In genomic region chr9:133692364-133692985, GRCh38 we compare ENCODE assay signal across 19 cellular contexts. TPM values are rescaled to one million over a fixed set of nuclear protein-coding genes. Genes with fewer than 3 reads are reported as not detected.
DNase-seq lines count a peak whose midpoint lies in the region; ATAC-seq and TF ChIP-seq lines count a peak whose summit lies in the region.
"Had no signal": no experiment of that assay in that cellular context is flagged by ENCODE, and none has a peak within 500 bp of the region (broad histone marks: within the 10 kb centered on the region; RNA-seq: fewer than 3 reads in every experiment).

No MANE protein-coding gene starts in this region.

- peak overlapping the region; percentile 28 for H3K4ac ChIP-seq in neuronal stem cell (ENCODE audit: low read length)

- no CpG with 5 or more reads among the region's 25 CpGs for WGBS in neuronal stem cell (ENCODE audit: extremely low coverage in 2 of 2, insufficient read length in 2 of 2, insufficient replicate concordance in 1 of 2), 2 donors

- no peaks in the 10 kb centered on the region for H3K9me3 ChIP-seq in BE2C
- H3K9me3 ChIP-seq in T-helper 17 cell (ENCODE audit: control insufficient read depth, low read length, poor library complexity, severe bottlenecking), result no peaks in the 10 kb centered on the region
- H3K9me3 ChIP-seq in neuronal stem cell (replicated peaks in 1 of 2; ENCODE audit: control insufficient read depth in 2 of 2, insufficient read depth in 1 of 2, low read depth in 1 of 2, low read length in 2 of 2), result no peaks in the 10 kb centered on the region

- no peak overlapping the region for H2BK15ac ChIP-seq in neuronal stem cell (ENCODE audit: low read length)

- peak overlapping the region; percentile 19 for H3K27ac Mint-ChIP-seq in T-helper 17 cell
- no peak overlapping the region for H3K27ac Mint-ChIP-seq in glutamatergic neuron (ENCODE audit: unreplicated experiment)
- no peak overlapping the region for H3K27ac Mint-ChIP-seq in MCF 10A (ENCODE audit: low read depth, unreplicated experiment)

- H3K4me3 ChIP-seq in BE2C (ENCODE audit: low read depth, low read length) (no peak overlapping the region), neuronal stem cell (ENCODE audit: low read length in 2 of 2) (no peak overlapping the region)
- H3K4me3 ChIP-seq: GM12878, PC-9 had no signal

- peak overlapping the region; percentile 70 for H2AK5ac ChIP-seq in neuronal stem cell (ENCODE audit: low read depth, low read length)

- H3K36me3 ChIP-seq in BE2C, result peaks cover 3% of the 10 kb centered on the region; the same call in 1 of the 2 replicates
- no peaks in the 10 kb centered on the region for H3K36me3 ChIP-seq in neuronal stem cell (replicated peaks in 1 of 2; ENCODE audit: control insufficient read depth in 2 of 2, insufficient read depth in 2 of 2, low read length in 2 of 2)

- peaks cover 7% of the 10 kb centered on the region for H3K4me1 ChIP-seq in BE2C
- peaks cover 5 to 13% of the 10 kb centered on the region in 2 donors for H3K4me1 ChIP-seq in neuronal stem cell (ENCODE audit: control insufficient read depth in 2 of 2, insufficient read depth in 1 of 2, low read depth in 1 of 2, low read length in 2 of 2)

- peak overlapping the region; percentile 98 for H3K14ac ChIP-seq in neuronal stem cell (ENCODE audit: low read length)

- DNase-seq in BE2C (peak; percentile 8), T-helper 17 cell (no peak), glutamatergic neuron (peak; percentile 24), neuronal stem cell (ENCODE audit: low spot score) (no peak), inferior parietal cortex (ENCODE audit: extremely low spot score) (no peak), MCF 10A (ENCODE audit: unreplicated experiment) (no peak)
- no peak for DNase-seq in stimulated activated CD4-positive, alpha-beta T cell treated with anti-CD3 and anti-CD28 coated beads, Interleukin-4, amount 100 ng/mL, for 4 hours
- DNase-seq: Calu3, KG1, NCI-H1092 treated with DMSO at 0.1 percent for 48 hours, NCI-H1694 treated with DMSO at 0.1 percent for 48 hours, NCI-H446 had no signal

- H4K91ac ChIP-seq in neuronal stem cell (ENCODE audit: low read depth, low read length, poor library complexity), result no peak overlapping the region

- H3K23ac ChIP-seq in neuronal stem cell (ENCODE audit: low read depth, low read length, poor library complexity), result peak overlapping the region; percentile 87

- CTCF ChIA-PET in MCF 10A (lab: Yijun Ruan, JAX), result interaction anchor here (0.5 kb wide), 1 partner anchor 1935 kb away, joined by 5 read pairs; no protein-coding TSS in a partner anchor

- no peak for ATAC-seq in T-helper 17 cell
- ATAC-seq in HG03439 (IDR thresholded peaks at IDR 0.05; ENCODE audit: unreplicated experiment), result no peak
- ATAC-seq: GM12878, HCT116 had no signal

- no peak for TF ChIP-seq CTCF in BE2C (IDR thresholded peaks at IDR 0.05; ENCODE audit: low read depth, low read length)
- no peak for TF ChIP-seq CTCF in glutamatergic neuron (IDR thresholded peaks at IDR 0.05; ENCODE audit: partially characterized antibody, unreplicated experiment)
- no peak for TF ChIP-seq CTCF in MCF 10A (IDR thresholded peaks at IDR 0.05; ENCODE audit: unreplicated experiment)

- H2BK12ac ChIP-seq in neuronal stem cell (ENCODE audit: low read length), result peak overlapping the region; percentile 87

- no peak overlapping the region for H3K4me3 Mint-ChIP-seq in T-helper 17 cell
- H3K4me3 Mint-ChIP-seq in glutamatergic neuron (ENCODE audit: unreplicated experiment), result no peak overlapping the region
- no peak overlapping the region for H3K4me3 Mint-ChIP-seq in MCF 10A (ENCODE audit: unreplicated experiment)

- H2BK5ac ChIP-seq in neuronal stem cell (ENCODE audit: low read length), result peak overlapping the region; percentile 58

- no peak overlapping the region for H2AFZ ChIP-seq in neuronal stem cell (ENCODE audit: low read length)
- H2AFZ ChIP-seq: PC-9 had no signal

- no TSS peak for BruUV-seq in MCF 10A (replicated peaks; lab: Mats Ljungman, UMichigan)

- H3K4me1 Mint-ChIP-seq in T-helper 17 cell (peaks cover 4% of the 10 kb centered on the region), glutamatergic neuron (ENCODE audit: low read depth, unreplicated experiment) (peaks cover 48% of the 10 kb centered on the region), MCF 10A (ENCODE audit: insufficient read depth, unreplicated experiment) (no peaks in the 10 kb centered on the region)

- H3K18ac ChIP-seq in neuronal stem cell (ENCODE audit: low read length), result peak overlapping the region; percentile 80

- no peak overlapping the region for H4K8ac ChIP-seq in neuronal stem cell (ENCODE audit: low read depth, low read length)

- peak overlapping the region; percentile 36 for H3K9ac ChIP-seq in neuronal stem cell (ENCODE audit: low read depth, low read length, poor library complexity)

- H3K4me2 ChIP-seq in neuronal stem cell (ENCODE audit: insufficient read depth, low read length, poor library complexity, severe bottlenecking), result no peak overlapping the region
- H3K4me2 ChIP-seq: PC-9 had no signal

- H3K36me3 Mint-ChIP-seq in T-helper 17 cell (ENCODE audit: low read depth) (peaks cover 7% of the 10 kb centered on the region), glutamatergic neuron (ENCODE audit: unreplicated experiment) (no peaks in the 10 kb centered on the region), MCF 10A (ENCODE audit: insufficient read depth, unreplicated experiment) (peaks cover 6% of the 10 kb centered on the region)

- H3K27me3 Mint-ChIP-seq in T-helper 17 cell, result no peaks in the 10 kb centered on the region
- peaks cover 15% of the 10 kb centered on the region for H3K27me3 Mint-ChIP-seq in glutamatergic neuron (ENCODE audit: unreplicated experiment)
- H3K27me3 Mint-ChIP-seq in MCF 10A (ENCODE audit: insufficient read depth, unreplicated experiment), result peaks cover 73% of the 10 kb centered on the region

- no peak overlapping the region for H2BK120ac ChIP-seq in neuronal stem cell (ENCODE audit: low read depth, low read length)

- H3K27me3 ChIP-seq in BE2C, result no peaks in the 10 kb centered on the region
- no peaks in the 10 kb centered on the region for H3K27me3 ChIP-seq in neuronal stem cell (ENCODE audit: control insufficient read depth in 3 of 3, insufficient read depth in 3 of 3, low read depth in 1 of 3, low read length in 3 of 3)

- H3K9me3 Mint-ChIP-seq in glutamatergic neuron (ENCODE audit: unreplicated experiment) (peaks cover 13% of the 10 kb centered on the region), MCF 10A (ENCODE audit: unreplicated experiment) (no peaks in the 10 kb centered on the region)

- H3K27ac ChIP-seq in neuronal stem cell (replicated peaks; ENCODE audit: low read length), result no peak overlapping the region
- H3K27ac ChIP-seq: HL-60, PC-9 had no signal

- peaks cover 3% of the 10 kb centered on the region for H3K79me1 ChIP-seq in neuronal stem cell (ENCODE audit: low read depth, low read length)

- intact Hi-C loops in MCF 10A (cut with micrococcal nuclease), result no loop called here

- POLR2A ChIA-PET in MCF 10A (lab: Yijun Ruan, JAX), result no interaction called here

RNA-seq across cellular contexts. Expression of gene SARDH, which starts 45.7 kb away (rescaled TPM):
- 6.3 TPM for polyA plus RNA-seq in BE2C (2012; ENCODE audit: insufficient read depth, insufficient read length, low read depth)
- total RNA-seq in T-helper 17 cell (1 to 10 TPM; 2.2 to 6.8 TPM), glutamatergic neuron (ENCODE audit: unreplicated experiment) (2.0 TPM), MCF 10A (2022) (not detected in 2 replicates)
- polyA plus RNA-seq in neuronal stem cell (2013, experiment 1 of 2), result 3.8 TPM
- 3.7 TPM for polyA plus RNA-seq in neuronal stem cell (2013, experiment 2 of 2)
- total RNA-seq: Calu3 had no signal

RNA-seq across cellular contexts. Expression of gene DBH, which starts 56.3 kb away (rescaled TPM):
- 42.7 TPM for polyA plus RNA-seq in BE2C (2012; ENCODE audit: insufficient read depth, insufficient read length, low read depth)
- total RNA-seq in T-helper 17 cell (under 1 TPM in 1 of 2 donors, not detected in 1; 0.18 TPM), glutamatergic neuron (ENCODE audit: unreplicated experiment) (1.8 TPM), MCF 10A (2022) (not detected in 2 replicates)
- polyA plus RNA-seq in neuronal stem cell (2013, experiment 1 of 2), result not detected
- polyA plus RNA-seq in neuronal stem cell (2013, experiment 2 of 2), result not detected
- total RNA-seq: A673, Calu3, GM12878, M059J, PC-9 had no signal
- polyA plus RNA-seq: GM12878 had no signal

Comparison
In these comparisons a context has a peak if more than half of its experiments do, and no peak if none do; other contexts are left out.
1. DNase-seq: peak in BE2C (single experiment) and glutamatergic neuron (single experiment); none in T-helper 17 cell (0 of 3), neuronal stem cell (single experiment), inferior parietal cortex (single experiment), MCF 10A (single experiment) and stimulated activated CD4-positive, alpha-beta T cell treated with anti-CD3 and anti-CD28 coated beads, Interleukin-4, amount 100 ng/mL, for 4 hours (0 of 2).